ENCODE assay signal across 27 cellular contexts in the genomic region with DNA sequence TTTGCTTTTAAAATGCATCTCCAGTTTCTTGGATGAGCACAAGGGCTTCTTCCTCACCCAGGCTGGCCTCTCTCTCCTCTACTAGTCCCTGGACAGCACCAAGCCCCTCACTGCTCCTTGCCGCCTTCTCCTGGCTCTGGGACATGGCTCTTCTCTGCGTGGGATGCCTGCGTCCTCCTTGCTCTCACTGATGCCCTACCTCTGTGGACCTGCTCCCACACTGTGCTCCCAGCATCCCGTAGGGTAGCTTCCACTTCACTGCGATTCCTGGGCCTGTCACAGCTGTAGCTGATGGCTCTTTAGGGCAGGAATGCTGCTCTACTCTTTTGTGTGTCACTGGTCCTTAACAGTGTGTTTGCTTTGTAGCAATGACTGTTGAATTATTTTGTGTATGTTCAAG.
"Had no signal": no experiment of that assay in that cellular context is flagged by ENCODE, and none has a peak within 500 bp of the region (broad histone marks: within the 10 kb centered on the region; RNA-seq: fewer than 3 reads in every experiment).

No MANE protein-coding gene starts in this region.

- H3K4me3 Mint-ChIP-seq: central memory CD8-positive, alpha-beta T cell; effector memory CD8-positive, alpha-beta T cell; naive thymus-derived CD8-positive, alpha-beta T cell; neural crest cell; stimulated activated effector memory CD8-positive, alpha-beta T cell treated with anti-CD3 and anti-CD28 coated beads, Interleukin-12 subunit alpha, Interleukin-12 subunit beta, amount 100 ng/mL, for 72 hours had no signal

- H3K4me1 Mint-ChIP-seq: central memory CD8-positive, alpha-beta T cell; naive thymus-derived CD8-positive, alpha-beta T cell; stimulated activated effector memory CD8-positive, alpha-beta T cell treated with anti-CD3 and anti-CD28 coated beads, Interleukin-12 subunit alpha, Interleukin-12 subunit beta, amount 100 ng/mL, for 72 hours had no signal

- H3K9me3 ChIP-seq: colonic mucosa, gastrocnemius medialis, heart left ventricle, left lung, ovary, psoas muscle, sigmoid colon, stomach, testis, tibial artery, upper lobe of left lung, uterus had no signal

- H2AFZ ChIP-seq: hepatocyte had no signal

- DNase-seq: colonic mucosa; dermis blood vessel endothelial cell; effector memory CD8-positive, alpha-beta T cell; erythroblast; gastrocnemius medialis; heart left ventricle; kidney; left lung; mesendoderm; midbrain; naive thymus-derived CD8-positive, alpha-beta T cell; ovary; psoas muscle; right cardiac atrium; sigmoid colon; stimulated activated CD4-positive, alpha-beta T cell treated with anti-CD3 and anti-CD28 coated beads, Interleukin-2, amount 100 ng/mL, for 24 hours; stimulated activated CD4-positive, alpha-beta T cell treated with anti-CD3 and anti-CD28 coated beads, Interleukin-4, amount 100 ng/mL, for 24 hours; stimulated activated naive CD4-positive, alpha-beta T cell treated with Interleukin-2 at 50 U/mL for 16 hours; stomach; testis; tibial artery; upper lobe of left lung; uterus had no signal

- H3K9me3 Mint-ChIP-seq: central memory CD8-positive, alpha-beta T cell; effector memory CD8-positive, alpha-beta T cell; stimulated activated effector memory CD8-positive, alpha-beta T cell treated with anti-CD3 and anti-CD28 coated beads, Interleukin-12 subunit alpha, Interleukin-12 subunit beta, amount 100 ng/mL, for 72 hours had no signal

- H3K4me2 ChIP-seq: hepatocyte had no signal

- H3K27ac Mint-ChIP-seq: effector memory CD8-positive, alpha-beta T cell; naive thymus-derived CD8-positive, alpha-beta T cell; stimulated activated effector memory CD8-positive, alpha-beta T cell treated with anti-CD3 and anti-CD28 coated beads, Interleukin-12 subunit alpha, Interleukin-12 subunit beta, amount 100 ng/mL, for 72 hours had no signal

- H3K4me3 ChIP-seq: colonic mucosa, gastrocnemius medialis, heart left ventricle, hepatocyte, left lung, ovary, psoas muscle, sigmoid colon, stomach, testis, tibial artery, upper lobe of left lung, uterus had no signal

- H3K36me3 Mint-ChIP-seq: naive thymus-derived CD8-positive, alpha-beta T cell; stimulated activated effector memory CD8-positive, alpha-beta T cell treated with anti-CD3 and anti-CD28 coated beads, Interleukin-12 subunit alpha, Interleukin-12 subunit beta, amount 100 ng/mL, for 72 hours had no signal

- ATAC-seq: effector memory CD8-positive, alpha-beta T cell; gastrocnemius medialis; heart left ventricle; left lung; naive thymus-derived CD8-positive, alpha-beta T cell; psoas muscle; right cardiac atrium; stimulated activated effector memory CD8-positive, alpha-beta T cell treated with anti-CD3 and anti-CD28 coated beads, Interleukin-12 subunit alpha, Interleukin-12 subunit beta, amount 100 ng/mL, for 72 hours had no signal

- H3K36me3 ChIP-seq: colonic mucosa, gastrocnemius medialis, heart left ventricle, left lung, ovary, sigmoid colon, stomach, tibial artery, upper lobe of left lung, uterus had no signal

- H3K27me3 ChIP-seq: colonic mucosa, gastrocnemius medialis, heart left ventricle, hepatocyte, left lung, ovary, sigmoid colon, stomach, testis, tibial artery, upper lobe of left lung, uterus had no signal

- H3K27ac ChIP-seq: colonic mucosa, gastrocnemius medialis, heart left ventricle, hepatocyte, left lung, ovary, psoas muscle, sigmoid colon, stomach, testis, tibial artery, upper lobe of left lung, uterus had no signal

- H3K79me2 ChIP-seq: hepatocyte had no signal

- H3K4me1 ChIP-seq: colonic mucosa, gastrocnemius medialis, psoas muscle, upper lobe of left lung, uterus had no signal
